ENCODE assay signal across 16 cellular contexts in genomic region chr14:91234791-91235114, GRCh38. TPM values are rescaled to one million over a fixed set of nuclear protein-coding genes. Genes with fewer than 3 reads are reported as not detected.
"Had no signal": no experiment of that assay in that cellular context is flagged by ENCODE, and none has a peak within 500 bp of the region (broad histone marks: within the 10 kb centered on the region; RNA-seq: fewer than 3 reads in every experiment).

No MANE protein-coding gene starts in this region.

- ATAC-seq: naive thymus-derived CD8-positive, alpha-beta T cell; stimulated activated memory B cell treated with anti-CD40 and anti-IgM and Interleukin-4, amounts not matched to agents 10 μg/mL and 1 μg/mL and 100 μg/mL, for 72 hours had no signal

- DNase-seq: activated CD4-positive, alpha-beta T cell treated with anti-CD3 and anti-CD28 coated beads for 1 hour; activated CD8-positive, alpha-beta memory T cell treated with anti-CD3 and anti-CD28 coated beads, Interleukin-2, amount 50 U/mL, for 4 hours; activated naive CD4-positive, alpha-beta T cell; activated T-cell treated with anti-CD3 and anti-CD28 coated beads, Interleukin-2, amount 50 U/mL, for 48 hours; effector CD8-positive, alpha-beta T cell; esophagus squamous epithelium; naive thymus-derived CD8-positive, alpha-beta T cell; stimulated activated CD4-positive, alpha-beta T cell treated with anti-CD3 and anti-CD28 coated beads, Interleukin-4, amount 100 ng/mL, for 24 hours; WERI-Rb-1 had no signal

- H3K27me3 Mint-ChIP-seq: naive thymus-derived CD8-positive, alpha-beta T cell; stimulated activated memory B cell treated with anti-CD40 and anti-IgM and Interleukin-4, amounts not matched to agents 10 μg/mL and 1 μg/mL and 100 μg/mL, for 72 hours had no signal

- H3K36me3 ChIP-seq: breast epithelium, SJSA1, thoracic aorta, WERI-Rb-1 had no signal

- H3K4me3 Mint-ChIP-seq: naive thymus-derived CD8-positive, alpha-beta T cell; stimulated activated memory B cell treated with anti-CD40 and anti-IgM and Interleukin-4, amounts not matched to agents 10 μg/mL and 1 μg/mL and 100 μg/mL, for 72 hours had no signal

- H3K27me3 ChIP-seq: breast epithelium, esophagus squamous epithelium, heart right ventricle, SJSA1, upper lobe of left lung had no signal

- H3K4me3 ChIP-seq: breast epithelium, esophagus squamous epithelium, heart right ventricle, SJSA1, thoracic aorta, upper lobe of left lung had no signal

- H3K9me3 Mint-ChIP-seq: stimulated activated memory B cell treated with anti-CD40 and anti-IgM and Interleukin-4, amounts not matched to agents 10 μg/mL and 1 μg/mL and 100 μg/mL, for 72 hours had no signal

- H3K27ac Mint-ChIP-seq: stimulated activated memory B cell treated with anti-CD40 and anti-IgM and Interleukin-4, amounts not matched to agents 10 μg/mL and 1 μg/mL and 100 μg/mL, for 72 hours had no signal

- FAIRE-seq: astrocyte had no signal

RNA-seq across cellular contexts. Expression of gene GPR68, which starts 9.8 kb away (rescaled TPM):
- total RNA-seq: SJSA1 had no signal
